ENCODE assay signal across 1 cellular context in the genomic region with DNA sequence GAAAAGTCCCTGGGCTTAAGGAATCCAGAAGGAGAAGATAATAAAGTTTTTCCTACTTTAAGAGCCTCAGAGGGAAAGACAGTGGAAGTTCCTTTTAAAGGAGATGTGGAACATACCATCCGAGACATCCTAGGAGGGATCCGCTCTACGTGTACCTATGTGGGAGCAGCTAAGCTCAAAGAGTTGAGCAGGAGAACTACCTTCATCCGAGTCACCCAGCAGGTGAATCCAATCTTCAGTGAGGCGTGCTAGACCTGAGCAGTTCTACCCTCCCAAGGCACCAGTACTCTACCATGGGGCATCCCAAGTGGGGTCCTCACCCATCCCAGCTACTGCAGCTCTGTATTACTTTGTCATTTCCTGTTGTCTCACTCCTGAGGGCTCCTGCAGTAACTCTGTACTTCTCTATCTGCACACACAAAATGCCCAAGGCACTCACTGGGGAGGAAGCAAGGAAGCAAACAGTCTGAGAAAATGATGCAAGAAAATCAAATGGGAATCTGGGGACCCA.
TF ChIP-seq lines count a peak whose summit lies in the region.

No MANE protein-coding gene starts in this region.

TF ChIP-seq in endothelial cell of umbilical vein, 7 proteins besides CTCF, POLR2A, EP300 and RAD21:
- TF ChIP-seq POLR2AphosphoS5 (IDR thresholded peaks at IDR 0.05; ENCODE audit: insufficient read depth, low read depth, low read length), result no peak
- no peak for TF ChIP-seq JUN (IDR thresholded peaks at IDR 0.05; ENCODE audit: borderline replicate concordance, insufficient read depth, insufficient read length, low read depth)
TF ChIP-seq in endothelial cell of umbilical vein: peak in this region for 0.
